13 cellular contexts compared by ENCODE assay signal in the genomic region with DNA sequence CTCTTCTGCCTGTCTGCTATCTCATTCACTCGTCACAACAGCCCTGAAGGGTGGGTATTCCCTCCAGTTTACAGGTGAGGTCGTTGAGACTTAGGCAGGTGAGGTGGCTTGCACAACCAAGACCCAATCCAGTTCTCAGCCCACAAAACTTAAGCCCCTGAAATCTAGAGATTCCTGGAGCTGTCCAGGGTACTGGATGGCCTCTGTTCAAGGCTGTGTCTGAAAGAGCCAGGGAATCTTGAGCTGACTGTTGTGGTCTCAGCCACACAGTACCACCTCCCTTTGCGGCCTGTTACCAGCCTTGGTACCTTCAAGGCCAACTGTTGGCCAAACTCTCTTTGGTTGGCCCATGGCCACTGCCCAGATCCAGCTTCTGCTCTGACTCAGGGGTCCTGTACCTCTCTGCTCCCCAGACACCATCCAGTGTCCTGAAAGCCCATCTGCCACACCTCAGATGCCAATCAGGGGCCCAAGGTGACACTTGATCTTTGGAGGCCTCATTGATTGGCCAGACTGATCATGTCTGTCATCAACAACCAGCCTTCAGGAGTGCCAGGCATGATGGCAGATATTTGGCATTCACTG. TPM values are rescaled to one million over a fixed set of nuclear protein-coding genes. Genes with fewer than 3 reads are reported as not detected.
A peak's percentile ranks its signal among the peaks of the same experiment; 100 is the strongest.
DNase-seq lines count a peak whose midpoint lies in the region; ATAC-seq and TF ChIP-seq lines count a peak whose summit lies in the region.
"Had no signal": no experiment of that assay in that cellular context is flagged by ENCODE, and none has a peak within 500 bp of the region (broad histone marks: within the 10 kb centered on the region; RNA-seq: fewer than 3 reads in every experiment).

No MANE protein-coding gene starts in this region.

- ATAC-seq in HG03442 (IDR thresholded peaks at IDR 0.05; ENCODE audit: unreplicated experiment): no peak

- TF ChIP-seq CTCF in GM10266 (IDR thresholded peaks at IDR 0.05; ENCODE audit: control insufficient read depth, insufficient read depth, low read depth, missing control alignments): no peak
- TF ChIP-seq CTCF in choroid plexus epithelial cell (conservative IDR thresholded peaks at IDR 0.05; ENCODE audit: low read depth, low read length): no peak

- DNase-seq in GM10266 (ENCODE audit: extremely low spot score): peak; percentile 49
- DNase-seq in LHCN-M2 (ENCODE audit: low read depth): peak; percentile 23
- peak; percentile 54 for DNase-seq in choroid plexus epithelial cell (ENCODE audit: low read depth)
- DNase-seq in myocyte (ENCODE audit: low read depth): peak; percentile 64
- no peak for DNase-seq in CD1c-positive myeloid dendritic cell (ENCODE audit: extremely low spot score)
- no peak for DNase-seq in COR-L47 (lab: John Stamatoyannopoulos, UW)
- no peak for DNase-seq in inferior parietal cortex (ENCODE audit: extremely low spot score)
- DNase-seq: activated CD4-positive, alpha-beta T cell treated with anti-CD3 and anti-CD28 coated beads for 48 hours; DMS53; hippocampal formation; NCI-H510A had no signal

- H3K4me3 ChIP-seq in choroid plexus epithelial cell (ENCODE audit: low read depth, low read length): no peak overlapping the region
- H3K4me3 ChIP-seq: SJSA1 had no signal

RNA-seq across cellular contexts. Expression of gene FAM107A, which starts 10.9 kb away (rescaled TPM):
- not detected in 2 replicates for total RNA-seq in LHCN-M2 (2014; rRNA removed)
- polyA plus RNA-seq in LHCN-M2 (2012): 0.02 TPM
- total RNA-seq in myocyte: not detected in 2 replicates
- not detected for polyA plus RNA-seq in myocyte (2012)
- total RNA-seq: SJSA1 had no signal

RNA-seq across cellular contexts. Expression of gene ACOX2, which starts 51.1 kb away (rescaled TPM):
- total RNA-seq in LHCN-M2 (2014; rRNA removed) (2.4 and 2.7 TPM in 2 replicates), myocyte (0.16 and 0.91 TPM in 2 replicates)
- 0.50 TPM for polyA plus RNA-seq in LHCN-M2 (2012)
- polyA plus RNA-seq in myocyte (2012): 1.3 TPM

Comparison
In these comparisons a context has a peak if more than half of its experiments do, and no peak if none do; other contexts are left out.
1. DNase-seq: peak in GM10266 (single experiment), LHCN-M2 (single experiment), choroid plexus epithelial cell (single experiment) and myocyte (single experiment); none in CD1c-positive myeloid dendritic cell (single experiment), COR-L47 (single experiment) and inferior parietal cortex (single experiment).